Comparison of ENCODE assay signal across 19 cellular contexts in genomic region chr2:236772220-236772837, GRCh38.
"Had no signal": no experiment of that assay in that cellular context is flagged by ENCODE, and none has a peak within 500 bp of the region (broad histone marks: within the 10 kb centered on the region; RNA-seq: fewer than 3 reads in every experiment).

No MANE protein-coding gene starts in this region.

- ATAC-seq: activated CD4-positive, CD25-positive, alpha-beta regulatory T cell treated with anti-CD3 and anti-CD28 coated beads, Interleukin-2, amount 50 U/mL, for 24 hours; activated CD8-positive, alpha-beta T cell treated with anti-CD3 and anti-CD28 coated beads for 36 hours; Panc1 had no signal

- DNase-seq: activated CD4-positive, alpha-beta T cell treated with anti-CD3 and anti-CD28 coated beads for 4 hours; activated CD8-positive, alpha-beta memory T cell treated with anti-CD3 and anti-CD28 coated beads, Interleukin-2, amount 50 U/mL, for 4 hours; activated CD8-positive, alpha-beta T cell treated with anti-CD3 and anti-CD28 coated beads for 36 hours; activated naive CD4-positive, alpha-beta T cell treated with anti-CD3 and anti-CD28 coated beads, Interleukin-2, amount 50 U/mL, for 16 hours; aorta; Karpas-422; NCI-H1105 treated with DMSO at 0.1 percent for 48 hours; NCI-H1436 treated with DMSO at 0.1 percent for 48 hours; NCI-H187; NCI-H2081; NCI-H510A treated with DMSO at 0.1 percent for 48 hours; NCI-H69; NK-92 treated with Interleukin-12 subunit alpha and Interleukin-12 subunit beta, amount 100 ng/mL, for 24 hours; OCI-M1; SHP77 treated with DMSO at 0.1 percent for 48 hours had no signal

- H3K4me3 Mint-ChIP-seq: activated CD8-positive, alpha-beta T cell treated with anti-CD3 and anti-CD28 coated beads for 36 hours; central memory CD8-positive, alpha-beta T cell; T-helper 1 cell treated with Interleukin-12 subunit alpha and Interleukin-12 subunit beta and Interleukin-4 antibody, amounts not matched to agents 30 μg/mL and 1 μg/mL, for 36 hours had no signal

- H3K4me1 Mint-ChIP-seq: central memory CD8-positive, alpha-beta T cell had no signal

- H3K27ac Mint-ChIP-seq: activated CD8-positive, alpha-beta T cell treated with anti-CD3 and anti-CD28 coated beads for 36 hours; T-helper 1 cell treated with Interleukin-12 subunit alpha and Interleukin-12 subunit beta and Interleukin-4 antibody, amounts not matched to agents 30 μg/mL and 1 μg/mL, for 36 hours had no signal

- H3K9me3 Mint-ChIP-seq: activated CD8-positive, alpha-beta T cell treated with anti-CD3 and anti-CD28 coated beads for 36 hours; central memory CD8-positive, alpha-beta T cell; T-helper 1 cell treated with Interleukin-12 subunit alpha and Interleukin-12 subunit beta and Interleukin-4 antibody, amounts not matched to agents 30 μg/mL and 1 μg/mL, for 36 hours had no signal
